31 cellular contexts compared by ENCODE assay signal in the genomic region with DNA sequence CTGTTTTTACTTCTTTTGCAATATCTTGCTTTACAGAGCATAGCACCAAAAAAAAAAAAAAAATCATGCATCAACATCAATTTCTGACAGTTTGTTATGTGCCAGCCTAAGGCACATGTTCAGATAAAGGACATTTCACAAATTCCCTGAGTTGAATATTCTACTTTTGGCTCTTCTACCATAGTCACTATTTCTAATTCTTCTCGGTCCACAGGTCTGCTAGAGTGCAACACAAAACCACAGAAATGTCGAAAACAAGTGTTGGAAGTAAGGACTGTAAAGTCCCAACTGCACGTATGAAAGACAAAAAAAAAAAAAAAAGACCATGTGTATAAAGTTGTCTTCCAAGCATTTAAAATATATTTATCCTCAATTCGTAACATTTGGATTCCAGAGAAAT.
"Had no signal": no experiment of that assay in that cellular context is flagged by ENCODE, and none has a peak within 500 bp of the region (broad histone marks: within the 10 kb centered on the region; RNA-seq: fewer than 3 reads in every experiment).

No MANE protein-coding gene starts in this region.

- H3K27ac Mint-ChIP-seq: activated CD4-positive, alpha-beta T cell treated with anti-CD3 and anti-CD28 coated beads for 36 hours; activated naive CD4-positive, alpha-beta T cell treated with anti-CD3 and anti-CD28 coated beads, Interleukin-2, amount 50 U/mL, for 72 hours; activated T-cell treated with anti-CD3 and anti-CD28 coated beads, Interleukin-2, amount 50 U/mL, for 72 hours; natural killer cell; neural progenitor cell; stimulated activated effector memory CD8-positive, alpha-beta T cell treated with anti-CD3 and anti-CD28 coated beads, Interleukin-12 subunit alpha, Interleukin-12 subunit beta, amount 100 ng/mL, for 72 hours; stimulated activated naive CD8-positive, alpha-beta T cell treated with anti-CD3 and anti-CD28 coated beads, Interleukin-15, amount 100 ng/mL, for 72 hours; T-helper 2 cell treated with Interferon-gamma antibody and Interleukin-4, amounts not matched to agents 5 μg/mL and 100 μg/mL, for 36 hours; type B pancreatic cell had no signal

- H3K9me3 Mint-ChIP-seq: neural progenitor cell; stimulated activated naive CD8-positive, alpha-beta T cell treated with anti-CD3 and anti-CD28 coated beads, Interleukin-15, amount 100 ng/mL, for 72 hours; type B pancreatic cell had no signal

- H3K27ac ChIP-seq: adrenal gland, ascending aorta, brain microvascular endothelial cell, esophagus muscularis mucosa, heart right ventricle, left lung, lower lobe of right lung, neural progenitor cell, right lobe of liver, uterus had no signal

- H3K4me3 Mint-ChIP-seq: activated CD4-positive, alpha-beta T cell treated with anti-CD3 and anti-CD28 coated beads for 36 hours; activated T-cell treated with anti-CD3 and anti-CD28 coated beads, Interleukin-2, amount 50 U/mL, for 72 hours; natural killer cell; neural progenitor cell; stimulated activated effector memory CD8-positive, alpha-beta T cell treated with anti-CD3 and anti-CD28 coated beads, Interleukin-12 subunit alpha, Interleukin-12 subunit beta, amount 100 ng/mL, for 72 hours; stimulated activated naive CD8-positive, alpha-beta T cell treated with anti-CD3 and anti-CD28 coated beads, Interleukin-15, amount 100 ng/mL, for 72 hours; T-helper 2 cell treated with Interferon-gamma antibody and Interleukin-4, amounts not matched to agents 5 μg/mL and 100 μg/mL, for 36 hours; type B pancreatic cell had no signal

- H3K9ac ChIP-seq: neural progenitor cell had no signal

- H3K9me3 ChIP-seq: adrenal gland, ascending aorta, esophagus muscularis mucosa, heart right ventricle, left lung, lower lobe of right lung, right lobe of liver, uterus had no signal

- DNase-seq: activated CD4-positive, alpha-beta T cell treated with anti-CD3 and anti-CD28 coated beads for 36 hours; activated CD4-positive, alpha-beta T cell treated with anti-CD3 and anti-CD28 coated beads, Interleukin-2, amount 50 U/mL, for 4 hours; activated CD4-positive, CD25-positive, alpha-beta regulatory T cell; activated naive CD4-positive, alpha-beta T cell; activated T-cell treated with anti-CD3 and anti-CD28 coated beads for 4 hours; activated T-cell treated with anti-CD3 and anti-CD28 coated beads, Interleukin-2, amount 50 U/mL, for 72 hours; adrenal gland; brain microvascular endothelial cell; caudate nucleus; dermis blood vessel endothelial cell; effector CD4-positive, alpha-beta T cell; heart right ventricle; left lung; lower lobe of right lung; mesenchymal stem cell; natural killer cell; posterior cingulate gyrus; right lobe of liver; small intestine; stimulated activated CD4-positive, alpha-beta T cell treated with anti-CD3 and anti-CD28 coated beads, Interleukin-4, amount 100 ng/mL, for 24 hours; stimulated activated naive CD8-positive, alpha-beta T cell treated with anti-CD3 and anti-CD28 coated beads, Interleukin-15, amount 100 ng/mL, for 72 hours; substantia nigra; T-helper 1 cell; uterus had no signal

- H3K4me1 Mint-ChIP-seq: activated CD4-positive, alpha-beta T cell treated with anti-CD3 and anti-CD28 coated beads for 36 hours; natural killer cell; stimulated activated effector memory CD8-positive, alpha-beta T cell treated with anti-CD3 and anti-CD28 coated beads, Interleukin-12 subunit alpha, Interleukin-12 subunit beta, amount 100 ng/mL, for 72 hours; stimulated activated naive CD8-positive, alpha-beta T cell treated with anti-CD3 and anti-CD28 coated beads, Interleukin-15, amount 100 ng/mL, for 72 hours had no signal

- H3K4me1 ChIP-seq: adrenal gland, heart right ventricle, lower lobe of right lung, neural progenitor cell, right lobe of liver, uterus had no signal

- H3K36me3 ChIP-seq: adrenal gland, ascending aorta, brain microvascular endothelial cell, esophagus muscularis mucosa, heart right ventricle, left lung, lower lobe of right lung, neural progenitor cell, right lobe of liver, uterus had no signal

- H3K27me3 ChIP-seq: adrenal gland, ascending aorta, brain microvascular endothelial cell, esophagus muscularis mucosa, heart right ventricle, left lung, neural progenitor cell, right lobe of liver, uterus had no signal

- H2AFZ ChIP-seq: neural progenitor cell had no signal

- H3K4me3 ChIP-seq: adrenal gland, ascending aorta, esophagus muscularis mucosa, heart right ventricle, left lung, lower lobe of right lung, neural progenitor cell, right lobe of liver, uterus had no signal

- ATAC-seq: activated CD4-positive, alpha-beta T cell treated with anti-CD3 and anti-CD28 coated beads for 36 hours; activated naive CD4-positive, alpha-beta T cell treated with anti-CD3 and anti-CD28 coated beads, Interleukin-2, amount 50 U/mL, for 72 hours; activated T-cell treated with anti-CD3 and anti-CD28 coated beads, Interleukin-2, amount 50 U/mL, for 72 hours; heart right ventricle; left lung; lower lobe of right lung; natural killer cell; right lobe of liver; stimulated activated effector memory CD8-positive, alpha-beta T cell treated with anti-CD3 and anti-CD28 coated beads, Interleukin-12 subunit alpha, Interleukin-12 subunit beta, amount 100 ng/mL, for 72 hours; stimulated activated naive CD8-positive, alpha-beta T cell treated with anti-CD3 and anti-CD28 coated beads, Interleukin-15, amount 100 ng/mL, for 72 hours had no signal

- H3K27me3 Mint-ChIP-seq: activated CD4-positive, alpha-beta T cell treated with anti-CD3 and anti-CD28 coated beads for 36 hours; stimulated activated naive CD8-positive, alpha-beta T cell treated with anti-CD3 and anti-CD28 coated beads, Interleukin-15, amount 100 ng/mL, for 72 hours; type B pancreatic cell had no signal

- H3K4me2 ChIP-seq: neural progenitor cell had no signal

- H3K36me3 Mint-ChIP-seq: activated naive CD4-positive, alpha-beta T cell treated with anti-CD3 and anti-CD28 coated beads, Interleukin-2, amount 50 U/mL, for 72 hours; natural killer cell; neural progenitor cell; stimulated activated effector memory CD8-positive, alpha-beta T cell treated with anti-CD3 and anti-CD28 coated beads, Interleukin-12 subunit alpha, Interleukin-12 subunit beta, amount 100 ng/mL, for 72 hours; type B pancreatic cell had no signal
